ENCODE assay signal across 9 cellular contexts in the genomic region with DNA sequence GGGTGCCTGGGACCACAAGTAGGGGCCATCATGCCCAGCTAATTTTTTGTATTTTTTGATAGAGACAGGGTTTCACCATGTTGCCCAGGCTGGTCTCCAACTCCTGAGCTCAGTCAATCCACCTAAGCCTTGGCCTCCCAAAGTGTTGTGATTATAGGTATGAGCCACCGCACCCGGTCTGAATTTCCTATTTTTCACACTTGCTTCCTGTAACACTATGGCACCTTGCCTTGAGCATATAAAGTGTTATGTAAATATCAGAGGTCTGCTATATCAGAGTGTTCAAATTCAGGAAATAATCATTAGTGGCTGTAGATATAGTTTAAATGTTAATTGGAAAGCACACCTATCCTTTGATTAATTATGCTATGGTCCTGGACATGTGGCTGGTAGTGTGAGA.
"Had no signal": no experiment of that assay in that cellular context is flagged by ENCODE, and none has a peak within 500 bp of the region (broad histone marks: within the 10 kb centered on the region; RNA-seq: fewer than 3 reads in every experiment).

No MANE protein-coding gene starts in this region.

- H3K4me3 ChIP-seq: GM23338, K562 had no signal

- FAIRE-seq: H1, H54, HTR-8/SVneo, K562 had no signal

- ATAC-seq: GM23338, K562 had no signal

- DNase-seq: H9, HCEC 1CT, IMR-90, KG1 had no signal
